Comparison of ENCODE assay signal across 1 cellular context in genomic region chr19:18683109-18683954, GRCh38.
TF ChIP-seq lines count a peak whose summit lies in the region.

Gene CRTC1 (plus strand): TSS chr19:18683680. CDS start chr19:18683703, 23 bp downstream.

TF ChIP-seq in HepG2, 621 proteins besides CTCF, POLR2A, EP300 and RAD21 (continued from another document and continues in another):
- no peak for TF ChIP-seq ZNF280B (CRISPR knock-in tag; IDR thresholded peaks at IDR 0.05; ENCODE audit: borderline replicate concordance)
- TF ChIP-seq ZNF362 (CRISPR knock-in tag; IDR thresholded peaks at IDR 0.05; ENCODE audit: borderline replicate concordance) = no peak
- TF ChIP-seq ZNF850 (CRISPR knock-in tag; conservative IDR thresholded peaks at IDR 0.05) = no peak
- TF ChIP-seq PBX2 (CRISPR knock-in tag; IDR thresholded peaks at IDR 0.05) = no peak
- TF ChIP-seq ZNF260 (CRISPR knock-in tag; IDR thresholded peaks at IDR 0.05; ENCODE audit: borderline replicate concordance, low read depth) = no peak
- TF ChIP-seq ZNF124 (CRISPR knock-in tag; IDR thresholded peaks at IDR 0.05) = no peak
- no peak for TF ChIP-seq ZNF567 (CRISPR knock-in tag; IDR thresholded peaks at IDR 0.05; ENCODE audit: borderline replicate concordance)
- peak; percentile 41; the same call in 1 of the 2 replicates for TF ChIP-seq TFDP1 (CRISPR knock-in tag; IDR thresholded peaks at IDR 0.05; ENCODE audit: borderline replicate concordance)
- TF ChIP-seq ARID3A (IDR thresholded peaks at IDR 0.05; ENCODE audit: low read depth, low read length) = no peak
- peak; percentile 75; the same call in 1 of the 2 replicates for TF ChIP-seq ZXDC (CRISPR knock-in tag; IDR thresholded peaks at IDR 0.05)
- TF ChIP-seq ZFP36 (IDR thresholded peaks at IDR 0.05; ENCODE audit: borderline replicate concordance, low read depth, low read length, partially characterized antibody) = no peak
- no peak; the same call in 1 of the 2 replicates for TF ChIP-seq ZNF788 (CRISPR knock-in tag; IDR thresholded peaks at IDR 0.05; ENCODE audit: borderline replicate concordance)
- TF ChIP-seq BRCA1 (CRISPR knock-in tag; IDR thresholded peaks at IDR 0.05) = no peak
- TF ChIP-seq ISL2 (CRISPR knock-in tag; IDR thresholded peaks at IDR 0.05) = 0 out of 2 replicates have a peak, but pooled peaks have one; percentile 17
- TF ChIP-seq KLF6 (CRISPR knock-in tag; IDR thresholded peaks at IDR 0.05) = no peak
- TF ChIP-seq ZNF800 (CRISPR knock-in tag; IDR thresholded peaks at IDR 0.05) = no peak
- TF ChIP-seq MED13 (CRISPR knock-in tag; IDR thresholded peaks at IDR 0.05) = no peak
- 0 out of 2 replicates have a peak, but pooled peaks have one; percentile 32 for TF ChIP-seq CBX5 (CRISPR knock-in tag; IDR thresholded peaks at IDR 0.05; ENCODE audit: borderline replicate concordance)
- TF ChIP-seq HCFC1 (IDR thresholded peaks at IDR 0.05; ENCODE audit: low read depth, low read length) = no peak
- no peak for TF ChIP-seq ZMAT5 (CRISPR knock-in tag; IDR thresholded peaks at IDR 0.05; ENCODE audit: borderline replicate concordance, low read depth)
- TF ChIP-seq ZFYVE20 (CRISPR knock-in tag; IDR thresholded peaks at IDR 0.05; ENCODE audit: borderline replicate concordance, low read depth) = no peak
- no peak for TF ChIP-seq NFYC (CRISPR knock-in tag; IDR thresholded peaks at IDR 0.05)
- peak; percentile 85 for TF ChIP-seq ZNF441 (CRISPR knock-in tag; IDR thresholded peaks at IDR 0.05; ENCODE audit: borderline replicate concordance)
- TF ChIP-seq ZNF772 (CRISPR knock-in tag; IDR thresholded peaks at IDR 0.05) = no peak
- TF ChIP-seq SALL1 (CRISPR knock-in tag; IDR thresholded peaks at IDR 0.05) = peak; percentile 73
- no peak for TF ChIP-seq ZFP1 (CRISPR knock-in tag; IDR thresholded peaks at IDR 0.05)
- peak; percentile 41; the same call in 1 of the 2 replicates for TF ChIP-seq HDAC2 (CRISPR knock-in tag; IDR thresholded peaks at IDR 0.05)
- no peak for TF ChIP-seq ZSCAN12 (CRISPR knock-in tag; IDR thresholded peaks at IDR 0.05)
- TF ChIP-seq ZNF460 (CRISPR knock-in tag; IDR thresholded peaks at IDR 0.05; ENCODE audit: borderline replicate concordance) = no peak
- TF ChIP-seq FLYWCH1 (CRISPR knock-in tag; IDR thresholded peaks at IDR 0.05) = no peak
- TF ChIP-seq ZNF225 (CRISPR knock-in tag; IDR thresholded peaks at IDR 0.05) = peak; percentile 75; the same call in 1 of the 2 replicates
- TF ChIP-seq ZNF550 (CRISPR knock-in tag; IDR thresholded peaks at IDR 0.05; ENCODE audit: borderline replicate concordance) = no peak
- TF ChIP-seq HNRNPL (IDR thresholded peaks at IDR 0.05; ENCODE audit: low read depth, low read length) = no peak
- no peak for TF ChIP-seq ATF4 (CRISPR knock-in tag; IDR thresholded peaks at IDR 0.05)
- no peak for TF ChIP-seq SKIL (CRISPR knock-in tag; IDR thresholded peaks at IDR 0.05; ENCODE audit: borderline replicate concordance)
- no peak for TF ChIP-seq AGO1 (IDR thresholded peaks at IDR 0.05; ENCODE audit: low read depth, low read length, poor library complexity, severe bottlenecking)
- no peak for TF ChIP-seq ZNF552 (CRISPR knock-in tag; IDR thresholded peaks at IDR 0.05; ENCODE audit: borderline replicate concordance)
- peak; percentile 48; the same call in 1 of the 2 replicates for TF ChIP-seq HOXA3 (CRISPR knock-in tag; IDR thresholded peaks at IDR 0.05)
- TF ChIP-seq, protein P1, sequence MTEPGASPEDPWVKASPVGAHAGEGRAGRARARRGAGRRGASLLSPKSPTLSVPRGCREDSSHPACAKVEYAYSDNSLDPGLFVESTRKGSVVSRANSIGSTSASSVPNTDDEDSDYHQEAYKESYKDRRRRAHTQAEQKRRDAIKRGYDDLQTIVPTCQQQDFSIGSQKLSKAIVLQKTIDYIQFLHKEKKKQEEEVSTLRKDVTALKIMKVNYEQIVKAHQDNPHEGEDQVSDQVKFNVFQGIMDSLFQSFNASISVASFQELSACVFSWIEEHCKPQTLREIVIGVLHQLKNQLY (CRISPR knock-in tag; IDR thresholded peaks at IDR 0.05) = peak; percentile 71; the same call in 1 of the 2 replicates
- TF ChIP-seq CHD4 (IDR thresholded peaks at IDR 0.05; ENCODE audit: borderline replicate concordance, low read length) = peak; percentile 66
- TF ChIP-seq KMT2B (CRISPR knock-in tag; IDR thresholded peaks at IDR 0.05) = 0 out of 2 replicates have a peak, but pooled peaks have one; percentile 25
- TF ChIP-seq ZNF468 (CRISPR knock-in tag; IDR thresholded peaks at IDR 0.05) = no peak
- TF ChIP-seq CREM (IDR thresholded peaks at IDR 0.05) = no peak; the same call in 1 of the 2 replicates
- no peak for TF ChIP-seq CREM (CRISPR knock-in tag; IDR thresholded peaks at IDR 0.05)
- no peak for TF ChIP-seq ZNF619 (CRISPR knock-in tag; IDR thresholded peaks at IDR 0.05)
- TF ChIP-seq, protein P2, sequence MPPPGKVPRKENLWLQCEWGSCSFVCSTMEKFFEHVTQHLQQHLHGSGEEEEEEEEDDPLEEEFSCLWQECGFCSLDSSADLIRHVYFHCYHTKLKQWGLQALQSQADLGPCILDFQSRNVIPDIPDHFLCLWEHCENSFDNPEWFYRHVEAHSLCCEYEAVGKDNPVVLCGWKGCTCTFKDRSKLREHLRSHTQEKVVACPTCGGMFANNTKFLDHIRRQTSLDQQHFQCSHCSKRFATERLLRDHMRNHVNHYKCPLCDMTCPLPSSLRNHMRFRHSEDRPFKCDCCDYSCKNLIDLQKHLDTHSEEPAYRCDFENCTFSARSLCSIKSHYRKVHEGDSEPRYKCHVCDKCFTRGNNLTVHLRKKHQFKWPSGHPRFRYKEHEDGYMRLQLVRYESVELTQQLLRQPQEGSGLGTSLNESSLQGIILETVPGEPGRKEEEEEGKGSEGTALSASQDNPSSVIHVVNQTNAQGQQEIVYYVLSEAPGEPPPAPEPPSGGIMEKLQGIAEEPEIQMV (CRISPR knock-in tag; IDR thresholded peaks at IDR 0.05; ENCODE audit: low read depth) = 0 out of 2 replicates have a peak, but pooled peaks have one; percentile 49
- no peak for TF ChIP-seq IRF1 (CRISPR knock-in tag; IDR thresholded peaks at IDR 0.05; ENCODE audit: low read depth)
